Comparison of ENCODE assay signal across 15 cellular contexts in the genomic region with DNA sequence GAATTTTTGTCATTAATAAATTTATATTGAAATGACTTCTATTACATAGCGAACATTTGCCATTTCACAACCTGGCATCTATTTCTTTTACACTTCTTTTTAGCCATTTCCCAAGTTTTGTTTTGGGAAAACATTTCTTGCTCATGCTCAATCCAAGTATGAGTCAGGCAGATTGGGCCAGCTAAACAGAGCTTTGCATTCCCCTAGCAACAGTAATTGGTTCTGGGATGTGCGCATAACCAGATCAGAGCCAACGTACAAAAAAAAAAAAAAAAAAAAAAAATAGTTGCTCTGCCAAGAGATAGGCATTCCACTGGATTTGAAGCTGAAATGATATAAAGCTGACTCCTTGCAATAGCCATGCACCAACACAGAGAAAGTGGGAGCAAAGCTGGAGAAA. TPM values are rescaled to one million over a fixed set of nuclear protein-coding genes. Genes with fewer than 3 reads are reported as not detected.
DNase-seq lines count a peak whose midpoint lies in the region; ATAC-seq and TF ChIP-seq lines count a peak whose summit lies in the region.
"Had no signal": no experiment of that assay in that cellular context is flagged by ENCODE, and none has a peak within 500 bp of the region (broad histone marks: within the 10 kb centered on the region; RNA-seq: fewer than 3 reads in every experiment).

No MANE protein-coding gene starts in this region.

- peak; percentile 77 for DNase-seq in HS-27A (ENCODE audit: low read depth)
- DNase-seq in amniotic stem cell (lab: John Stamatoyannopoulos, UW) = peak; percentile 50
- DNase-seq in heart right ventricle = peak in 1 of 2 donors; percentile 48
- peak; percentile 93 for DNase-seq in stromal cell of bone marrow (ENCODE audit: low read depth)
- no peak for DNase-seq in activated T-cell treated with anti-CD3 and anti-CD28 coated beads, Interleukin-2, amount 50 U/mL, for 1 hour
- DNase-seq in stimulated activated CD4-positive, alpha-beta T cell treated with anti-CD3 and anti-CD28 coated beads, Interleukin-4, amount 100 ng/mL, for 4 hours = no peak
- DNase-seq: Calu3; central memory CD4-positive, alpha-beta T cell; NCI-H2171; OCI-M1 had no signal

- ATAC-seq in heart right ventricle (peak; percentile 83 to 99 (median 90)), GM21423 (IDR thresholded peaks at IDR 0.05; ENCODE audit: unreplicated experiment) (no peak)

- intact Hi-C loops in heart right ventricle (cut with DNase I) = loop anchor here in 1 of 10 donors (5.0 kb wide), 1 partner anchor 52 kb away; no protein-coding TSS in a partner anchor

- 74 to 79% methylated on average over 3 of the region's 3 CpGs for WGBS in heart right ventricle, 2 donors

- peaks cover 0 to 11% (median 0%) of the 10 kb centered on the region in 9 donors for H3K4me1 ChIP-seq in heart right ventricle

- H3K36me3 ChIP-seq in heart right ventricle = no peaks in the 10 kb centered on the region

- peak overlapping the region in 2 of 10 donors; percentile 29 to 53 for H3K27ac ChIP-seq in heart right ventricle

- H3K4me3 ChIP-seq in heart right ventricle = no peak overlapping the region

- H3K27me3 ChIP-seq in heart right ventricle = no peaks in the 10 kb centered on the region

- H3K9me3 ChIP-seq in heart right ventricle = no peaks in the 10 kb centered on the region

- TF ChIP-seq CTCF in heart right ventricle (IDR thresholded peaks at IDR 0.05) = no peak

RNA-seq across cellular contexts. Expression of a gene that starts 37.6 kb away (rescaled TPM):
- 1 to 10 TPM in 1 of 10 donors, under 1 TPM in 2, not detected in 7; 0.32 to 1.5 (median 0.88) TPM for total RNA-seq in heart right ventricle
- polyA plus RNA-seq in heart right ventricle = under 1 TPM in 1 of 2 donors, not detected in 1; 0.88 TPM
- total RNA-seq: Calu3; frontal cortex; neural crest cell; T-helper 1 cell treated with Interleukin-12 subunit alpha and Interleukin-12 subunit beta and Interleukin-4 antibody, amounts not matched to agents 30 ng/mL and 1 ng/mL, for 36 hours had no signal
- polyA plus RNA-seq: thymus had no signal

RNA-seq across cellular contexts. Expression of a gene that starts 37.7 kb away (rescaled TPM):
- total RNA-seq in heart right ventricle = not detected
- not detected for polyA plus RNA-seq in heart right ventricle
- total RNA-seq: frontal cortex; neural crest cell; T-helper 1 cell treated with Interleukin-12 subunit alpha and Interleukin-12 subunit beta and Interleukin-4 antibody, amounts not matched to agents 30 ng/mL and 1 ng/mL, for 36 hours had no signal

Comparison
In these comparisons a context has a peak if more than half of its experiments do, and no peak if none do; other contexts are left out.
1. DNase-seq: peak in HS-27A (single experiment), amniotic stem cell (single experiment) and stromal cell of bone marrow (single experiment); none in activated T-cell treated with anti-CD3 and anti-CD28 coated beads, Interleukin-2, amount 50 U/mL, for 1 hour (single experiment) and stimulated activated CD4-positive, alpha-beta T cell treated with anti-CD3 and anti-CD28 coated beads, Interleukin-4, amount 100 ng/mL, for 4 hours (0 of 2).